ENCODE assay signal across 16 cellular contexts in genomic region chr7:28082071-28082470, GRCh38.
DNase-seq lines count a peak whose midpoint lies in the region; ATAC-seq and TF ChIP-seq lines count a peak whose summit lies in the region.
"Had no signal": no experiment of that assay in that cellular context is flagged by ENCODE, and none has a peak within 500 bp of the region (broad histone marks: within the 10 kb centered on the region; RNA-seq: fewer than 3 reads in every experiment).

No MANE protein-coding gene starts in this region.

- H3K27ac Mint-ChIP-seq in natural killer cell = peak overlapping the region; percentile 2 to 37
- H3K27ac Mint-ChIP-seq: CD8-positive, alpha-beta T cell had no signal

- no peaks in the 10 kb centered on the region for H3K9me3 ChIP-seq in spleen
- H3K9me3 ChIP-seq: BLaER1 had no signal

- intact Hi-C loops in Right ventricle myocardium inferior (cut with DNase I) = no loop called here
- intact Hi-C loops in left ventricle myocardium superior (cut with micrococcal nuclease) = no loop called here
- intact Hi-C loops in natural killer cell (cut with micrococcal nuclease) = no loop called here
- intact Hi-C loops in spleen (cut with DNase I; ENCODE audit: low total_unique reads) = no loop called here

- peak; percentile 61 for DNase-seq in Right ventricle myocardium inferior (ENCODE audit: missing footprints)
- no peak for DNase-seq in left ventricle myocardium superior
- DNase-seq in natural killer cell = no peak
- no peak for DNase-seq in spleen
- no peak for DNase-seq in stimulated activated CD4-positive, alpha-beta T cell treated with anti-CD3 and anti-CD28 coated beads, Interleukin-1b, Interleukin-23, amount 100 ng/mL, for 48 hours
- no peak for DNase-seq in pons (ENCODE audit: low spot score)
- DNase-seq: Calu3; CD8-positive, alpha-beta T cell; DMS53; DND-41; EL; H9 had no signal

- H3K27ac ChIP-seq in spleen = peak overlapping the region in 5 of 8 donors; percentile 76 to 91 (median 79)
- H3K27ac ChIP-seq: 22Rv1, BLaER1 had no signal

- no peaks in the 10 kb centered on the region for H3K9me3 Mint-ChIP-seq in natural killer cell
- H3K9me3 Mint-ChIP-seq: CD8-positive, alpha-beta T cell; H9 had no signal

- H3K4me3 ChIP-seq in spleen = no peak overlapping the region
- H3K4me3 ChIP-seq: BLaER1, GM12878 had no signal

- no peak for ATAC-seq in Right ventricle myocardium inferior
- no peak for ATAC-seq in left ventricle myocardium superior
- no peak for ATAC-seq in natural killer cell
- no peak for ATAC-seq in HG02571 (IDR thresholded peaks at IDR 0.05; ENCODE audit: unreplicated experiment)
- ATAC-seq: CD8-positive, alpha-beta T cell; GM12878 had no signal

- no peaks in the 10 kb centered on the region for H3K27me3 ChIP-seq in spleen (replicated peaks in 1 of 7)
- H3K27me3 ChIP-seq: BLaER1 had no signal

- no peaks in the 10 kb centered on the region for H3K36me3 Mint-ChIP-seq in natural killer cell
- H3K36me3 Mint-ChIP-seq: CD8-positive, alpha-beta T cell had no signal

- no peak for TF ChIP-seq POLR2A in spleen (IDR thresholded peaks at IDR 0.05)

- H3K4me3 Mint-ChIP-seq in natural killer cell = no peak overlapping the region
- H3K4me3 Mint-ChIP-seq: CD8-positive, alpha-beta T cell; H9 had no signal

- WGBS in spleen, 5 donors = 58 to 88% (median 83%) methylated on average over 5 of the region's 5 CpGs

- TF ChIP-seq CTCF in natural killer cell (IDR thresholded peaks at IDR 0.05) (no peak), spleen (IDR thresholded peaks at IDR 0.05 in 8 of 11, conservative IDR thresholded peaks at IDR 0.05 in 3 of 11) (no peak)

- H3K36me3 ChIP-seq in spleen = no peaks in the 10 kb centered on the region
- H3K36me3 ChIP-seq: BLaER1 had no signal

- H3K27me3 Mint-ChIP-seq in natural killer cell (ENCODE audit: low read depth in 2 of 2) = no peaks in the 10 kb centered on the region

- H3K4me1 Mint-ChIP-seq in natural killer cell = peaks cover 61 to 70% of the 10 kb centered on the region in 2 donors

- peaks cover 14 to 99% (median 67%) of the 10 kb centered on the region in 6 donors for H3K4me1 ChIP-seq in spleen
